ENCODE assay signal across 8 cellular contexts in the genomic region with DNA sequence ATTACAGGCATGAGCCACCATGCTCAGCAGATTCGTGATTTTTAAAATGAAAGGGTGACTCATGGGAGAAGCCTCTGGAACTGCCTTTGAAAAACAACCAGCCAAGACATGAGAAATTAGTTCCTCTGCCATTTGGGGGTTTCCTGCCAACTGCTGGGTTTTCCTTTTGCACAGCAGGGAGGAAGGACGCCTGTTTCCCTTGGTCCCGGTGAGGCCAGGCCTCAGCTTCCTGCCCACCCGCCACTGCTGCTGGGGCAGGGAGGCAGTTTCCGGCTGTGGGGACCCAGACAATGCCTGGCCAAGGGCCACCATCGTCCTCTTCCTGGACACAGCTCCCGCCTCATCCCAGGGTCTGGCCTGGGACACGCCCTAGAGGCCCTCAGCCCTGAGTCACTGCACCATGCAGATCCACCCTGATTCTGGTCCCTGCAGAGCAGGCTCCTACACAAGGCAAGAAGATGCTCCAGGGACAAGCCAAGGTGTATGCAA. TPM values are rescaled to one million over a fixed set of nuclear protein-coding genes. Genes with fewer than 3 reads are reported as not detected.
A peak's percentile ranks its signal among the peaks of the same experiment; 100 is the strongest.
DNase-seq lines count a peak whose midpoint lies in the region; ATAC-seq, FAIRE-seq and TF ChIP-seq lines count a peak whose summit lies in the region.

No MANE protein-coding gene starts in this region.

- no peak for TF ChIP-seq POLR2A in A549 (IDR thresholded peaks at IDR 0.05; ENCODE audit: low read length)

- CTCF ChIA-PET in A549 (lab: Yijun Ruan, JAX), result interaction anchor here (0.6 to 6.5 kb wide), 4 partner anchors 10 to 1835 kb away, joined by 3 to 65 read pairs (median 3); a partner anchor contains a TSS

- H3K27me3 Mint-ChIP-seq in activated T-helper 2 cell treated with anti-CD3 and anti-CD28 coated beads, Interferon-gamma antibody, Interleukin-2, Interleukin-4, amounts not matched to agents 10 μg/mL and 5 μg/mL and 100 μg/mL, durations not matched to agents 14 hours and 24 hours and 36 hours (ENCODE audit: low read depth), result no peaks in the 10 kb centered on the region

- H3K9me3 ChIP-seq in A549, result no peaks in the 10 kb centered on the region
- H3K9me3 ChIP-seq in heart right ventricle, result no peaks in the 10 kb centered on the region

- peaks cover 5% of the 10 kb centered on the region for H3K36me3 Mint-ChIP-seq in activated T-helper 2 cell treated with anti-CD3 and anti-CD28 coated beads, Interferon-gamma antibody, Interleukin-2, Interleukin-4, amounts not matched to agents 10 μg/mL and 5 μg/mL and 100 μg/mL, durations not matched to agents 14 hours and 24 hours and 36 hours (ENCODE audit: low read depth)

- intact Hi-C loops in activated T-helper 2 cell treated with anti-CD3 and anti-CD28 coated beads, Interferon-gamma antibody, Interleukin-2, Interleukin-4, amounts not matched to agents 10 μg/mL and 5 μg/mL and 100 μg/mL, durations not matched to agents 14 hours and 24 hours and 36 hours (cut with micrococcal nuclease), result no loop called here
- intact Hi-C loops in heart right ventricle (cut with DNase I), result no loop called here

- peak overlapping the region; percentile 60 for H3K4me2 ChIP-seq in A549

- H3K4me3 ChIP-seq in A549 (no peak overlapping the region), heart right ventricle (no peak overlapping the region)

- H3K9me3 Mint-ChIP-seq in activated T-helper 2 cell treated with anti-CD3 and anti-CD28 coated beads, Interferon-gamma antibody, Interleukin-2, Interleukin-4, amounts not matched to agents 10 μg/mL and 5 μg/mL and 100 μg/mL, durations not matched to agents 14 hours and 24 hours and 36 hours, result no peaks in the 10 kb centered on the region

- H3K27me3 ChIP-seq in heart right ventricle, result no peaks in the 10 kb centered on the region

- H3K4me1 ChIP-seq in A549 (peaks cover 21% of the 10 kb centered on the region), heart right ventricle (peaks cover 40 to 99% (median 86%) of the 10 kb centered on the region in 9 donors)

- TF ChIP-seq EP300 in A549 (IDR thresholded peaks at IDR 0.05), result no peak

- WGBS in A549 (ENCODE audit: missing lambda C conversion rate), result 20% methylated on average over 4 of the region's 8 CpGs
- 25 to 46% methylated on average over 8 of the region's 8 CpGs for WGBS in heart right ventricle, 2 donors

- ATAC-seq in A549 (peak; percentile 23 to 45; a peak in 3 of 6 replicates), heart right ventricle (peak; percentile 57 to 75 (median 62)), HG03108 (IDR thresholded peaks at IDR 0.05; ENCODE audit: unreplicated experiment) (no peak), HG03139 (IDR thresholded peaks at IDR 0.05; ENCODE audit: unreplicated experiment) (no peak)

- peaks cover 38% of the 10 kb centered on the region for H3K4me1 Mint-ChIP-seq in activated T-helper 2 cell treated with anti-CD3 and anti-CD28 coated beads, Interferon-gamma antibody, Interleukin-2, Interleukin-4, amounts not matched to agents 10 μg/mL and 5 μg/mL and 100 μg/mL, durations not matched to agents 14 hours and 24 hours and 36 hours (ENCODE audit: low read depth)

- peak overlapping the region; percentile 76 for H3K27ac Mint-ChIP-seq in activated T-helper 2 cell treated with anti-CD3 and anti-CD28 coated beads, Interferon-gamma antibody, Interleukin-2, Interleukin-4, amounts not matched to agents 10 μg/mL and 5 μg/mL and 100 μg/mL, durations not matched to agents 14 hours and 24 hours and 36 hours

- H3K27ac ChIP-seq in A549, result peak overlapping the region; percentile 76 to 85
- peak overlapping the region; percentile 66 to 98 (median 96) for H3K27ac ChIP-seq in heart right ventricle

- POLR2A ChIA-PET in A549 (lab: Yijun Ruan, JAX), result interaction anchor here (0.9 kb wide), 1 partner anchor 10 kb away, joined by 3 read pairs; a partner anchor contains a TSS

- TF ChIP-seq RAD21 in A549 (conservative IDR thresholded peaks at IDR 0.05 in 1 of 2, IDR thresholded peaks at IDR 0.05 in 1 of 2), result no peak

- H3K36me3 ChIP-seq in heart right ventricle, result peaks cover 0 to 54% (median 19%) of the 10 kb centered on the region in 9 donors

- H3K4me3 Mint-ChIP-seq in activated T-helper 2 cell treated with anti-CD3 and anti-CD28 coated beads, Interferon-gamma antibody, Interleukin-2, Interleukin-4, amounts not matched to agents 10 μg/mL and 5 μg/mL and 100 μg/mL, durations not matched to agents 14 hours and 24 hours and 36 hours (ENCODE audit: low read depth), result no peak overlapping the region

- TF ChIP-seq CTCF in A549 (IDR thresholded peaks at IDR 0.05) (no peak), heart right ventricle (IDR thresholded peaks at IDR 0.05) (no peak)

- peak; percentile 31 to 49 for DNase-seq in A549 (ENCODE audit: low read depth in 1 of 2, low spot score in 1 of 2)
- DNase-seq in HS-5 (ENCODE audit: low read depth), result peak; percentile 89
- no peak for DNase-seq in activated T-helper 2 cell treated with anti-CD3 and anti-CD28 coated beads, Interferon-gamma antibody, Interleukin-2, Interleukin-4, amounts not matched to agents 10 μg/mL and 5 μg/mL and 100 μg/mL, durations not matched to agents 14 hours and 24 hours and 36 hours (ENCODE audit: low spot score)
- peak; percentile 90 for DNase-seq in heart right ventricle
- peak; percentile 33 for DNase-seq in stimulated activated CD8-positive, alpha-beta memory T cell treated with anti-CD3 and anti-CD28 coated beads, Interleukin-4, amount 100 ng/mL, for 48 hours
- DNase-seq in NCI-H345 treated with DMSO at 0.1 percent for 48 hours (lab: John Stamatoyannopoulos, UW; ENCODE audit: unreplicated experiment), result no peak

- FAIRE-seq in A549 (lab: Jason Lieb, UNC), result no peak

TF ChIP-seq in A549, 52 proteins besides CTCF, POLR2A, EP300 and RAD21:
- no peak for TF ChIP-seq HOXA7 (CRISPR knock-in tag; IDR thresholded peaks at IDR 0.05)
- TF ChIP-seq FOSL2 (IDR thresholded peaks at IDR 0.05), result no peak
- TF ChIP-seq FOSL2 (CRISPR knock-in tag; IDR thresholded peaks at IDR 0.05), result peak; percentile 62
TF ChIP-seq in A549: peak in this region for 1.

RNA-seq across cellular contexts. Expression of a gene that starts 10.2 kb away (rescaled TPM):
- polyA plus RNA-seq in A549 (2011; rRNA removed) (9.4 and 11.0 TPM in 2 replicates), A549 (2017; fragmentation: RNase III; extraction: RNeasy Plus Mini Kit Qiagen cat#74134 plus additional on column Dnase treatment) (14.2 to 14.6 TPM (median 14.3 TPM) in 3 replicates), heart right ventricle (10 to 100 TPM; 11.8 to 12.3 TPM)
- 13.5 and 18.0 TPM in 2 replicates for polyA plus RNA-seq in A549 (2012; cell fraction: cytosol; rRNA removed)
- polyA plus RNA-seq in A549 (2012; cell fraction: nucleus; rRNA removed), result 25.7 and 27.9 TPM in 2 replicates
- 5.4 and 6.5 TPM in 2 replicates for polyA minus RNA-seq in A549 (2011; rRNA and poly(A)+ RNA removed)
- 26.4 and 31.4 TPM in 2 replicates for total RNA-seq in activated T-helper 2 cell treated with anti-CD3 and anti-CD28 coated beads, Interferon-gamma antibody, Interleukin-2, Interleukin-4, amounts not matched to agents 10 μg/mL and 5 μg/mL and 100 μg/mL, durations not matched to agents 14 hours and 24 hours and 36 hours
- total RNA-seq in heart right ventricle, result 10 to 100 TPM; 14.3 to 31.4 (median 19.0) TPM

RNA-seq across cellular contexts. Expression of a gene that starts 40.1 kb away (rescaled TPM):
- polyA plus RNA-seq in A549 (2011; rRNA removed) (11.5 and 16.7 TPM in 2 replicates), A549 (2017; fragmentation: RNase III; extraction: RNeasy Plus Mini Kit Qiagen cat#74134 plus additional on column Dnase treatment) (19.8 to 22.6 TPM (median 21.0 TPM) in 3 replicates), heart right ventricle (10 to 100 TPM in 1 of 2 donors, 1 to 10 TPM in 1; 7.8 to 20.0 TPM)
- polyA plus RNA-seq in A549 (2012; cell fraction: cytosol; rRNA removed), result 13.2 and 15.4 TPM in 2 replicates
- 78.8 and 81.4 TPM in 2 replicates for polyA plus RNA-seq in A549 (2012; cell fraction: nucleus; rRNA removed)
- 17.9 and 20.0 TPM in 2 replicates for polyA minus RNA-seq in A549 (2011; rRNA and poly(A)+ RNA removed)
- 40.9 and 46.7 TPM in 2 replicates for total RNA-seq in activated T-helper 2 cell treated with anti-CD3 and anti-CD28 coated beads, Interferon-gamma antibody, Interleukin-2, Interleukin-4, amounts not matched to agents 10 μg/mL and 5 μg/mL and 100 μg/mL, durations not matched to agents 14 hours and 24 hours and 36 hours
- total RNA-seq in heart right ventricle, result 10 to 100 TPM in 7 of 10 donors, 1 to 10 TPM in 3; 8.4 to 18.4 (median 10.8) TPM

Comparison
In these comparisons a context has a peak if more than half of its experiments do, and no peak if none do; other contexts are left out.
1. ATAC-seq: peak in A549 (2 of 2) and heart right ventricle (8 of 8); none in HG03108 (single experiment) and HG03139 (single experiment).
2. DNase-seq: peak in A549 (2 of 2), HS-5 (single experiment), heart right ventricle (2 of 2) and stimulated activated CD8-positive, alpha-beta memory T cell treated with anti-CD3 and anti-CD28 coated beads, Interleukin-4, amount 100 ng/mL, for 48 hours (single experiment); none in activated T-helper 2 cell treated with anti-CD3 and anti-CD28 coated beads, Interferon-gamma antibody, Interleukin-2, Interleukin-4, amounts not matched to agents 10 μg/mL and 5 μg/mL and 100 μg/mL, durations not matched to agents 14 hours and 24 hours and 36 hours (single experiment) and NCI-H345 treated with DMSO at 0.1 percent for 48 hours (single experiment).